ENCODE assay signal across 1 cellular context in the genomic region with DNA sequence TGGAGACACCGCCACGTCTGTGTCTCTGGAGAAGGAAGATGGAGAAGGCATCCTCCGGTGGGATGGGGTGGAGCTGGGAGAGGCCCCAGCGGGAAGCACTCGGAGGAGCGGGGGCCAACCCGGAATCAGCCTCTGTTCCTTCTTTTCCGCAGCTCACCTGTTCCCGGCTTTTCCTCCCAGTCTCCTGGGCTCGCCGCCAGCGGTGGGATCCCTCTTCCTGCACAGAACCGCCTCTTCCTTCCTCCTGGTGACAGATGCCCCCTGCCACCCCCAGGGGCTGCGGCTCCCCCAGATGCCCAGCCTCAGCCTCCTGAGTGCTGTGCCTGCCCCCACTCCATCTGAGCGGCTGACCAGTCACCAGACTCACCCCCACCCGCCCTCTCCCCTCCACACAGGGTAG.
TF ChIP-seq lines count a peak whose summit lies in the region.

No MANE protein-coding gene starts in this region.

TF ChIP-seq in endothelial cell of umbilical vein, 7 proteins besides CTCF, POLR2A, EP300 and RAD21 (continued from another document):
- no peak for TF ChIP-seq EZH2 (IDR thresholded peaks at IDR 0.05; ENCODE audit: borderline replicate concordance, low read depth, low read length, severe bottlenecking)
